ENCODE assay signal across 8 cellular contexts in genomic region chr12:57111046-57111698, GRCh38. TPM values are rescaled to one million over a fixed set of nuclear protein-coding genes. Genes with fewer than 3 reads are reported as not detected.
DNase-seq lines count a peak whose midpoint lies in the region; ATAC-seq and TF ChIP-seq lines count a peak whose summit lies in the region.

Gene STAT6, minus strand, starts transcription at chr12:57111362. Its CDS starts 3,084 bp downstream, at chr12:57108278.

- no peaks in the 10 kb centered on the region for H3K27me3 ChIP-seq in mesendoderm (ENCODE audit: insufficient read depth, low read length, poor library complexity)

- H3K79me1 ChIP-seq in mesendoderm (ENCODE audit: low read length), result peaks cover 3% of the 10 kb centered on the region

- H2BK15ac ChIP-seq in mesendoderm (replicated peaks; ENCODE audit: low read depth), result no peak within 1 kb of the TSS

- H3K4me3 ChIP-seq in GM12875 (ENCODE audit: low read depth, low read length) (peak within 1 kb of the TSS; percentile 85), mesendoderm (ENCODE audit: low read length) (peak within 1 kb of the TSS; percentile 38)

- TF ChIP-seq CTCF in GM12875 (IDR thresholded peaks at IDR 0.05; ENCODE audit: borderline replicate concordance, insufficient read depth, low read depth, low read length), result no peak

- H3K23ac ChIP-seq in mesendoderm (ENCODE audit: low read length), result peak within 1 kb of the TSS; percentile 94

- no peak within 1 kb of the TSS for H4K8ac ChIP-seq in mesendoderm (ENCODE audit: low read depth, low read length)

- H3K27ac ChIP-seq in mesendoderm (ENCODE audit: low read depth, low read length), result peak within 1 kb of the TSS; percentile 75

- H3K79me2 ChIP-seq in mesendoderm (ENCODE audit: control insufficient read depth, insufficient read depth, low read length), result no peaks in the 10 kb centered on the region

- peak within 1 kb of the TSS; percentile 97 for H3K56ac ChIP-seq in mesendoderm (ENCODE audit: low read length)

- H3K9ac ChIP-seq in mesendoderm (ENCODE audit: low read length), result peak within 1 kb of the TSS; percentile 88

- peak within 1 kb of the TSS; percentile 44 for H3K4me2 ChIP-seq in mesendoderm (ENCODE audit: low read length)

- H2BK5ac ChIP-seq in mesendoderm (ENCODE audit: low read length), result peak within 1 kb of the TSS; percentile 51

- peak within 1 kb of the TSS; percentile 88 for H2AK5ac ChIP-seq in mesendoderm (ENCODE audit: low read length)

- peak within 1 kb of the TSS; percentile 34 for H3K18ac ChIP-seq in mesendoderm (ENCODE audit: low read length)

- no peaks in the 10 kb centered on the region for H3K36me3 ChIP-seq in mesendoderm (ENCODE audit: control insufficient read depth, insufficient read depth, low read length)

- H4K5ac ChIP-seq in mesendoderm (ENCODE audit: low read length), result peak within 1 kb of the TSS; percentile 56

- H3K4ac ChIP-seq in mesendoderm (ENCODE audit: low read depth, low read length), result peak within 1 kb of the TSS; percentile 87

- WGBS in mesendoderm (ENCODE audit: extremely low coverage, insufficient coverage, low lambda C conversion rate), result no CpG with 5 or more reads among the region's 13 CpGs

- peaks cover 5% of the 10 kb centered on the region for H3K4me1 ChIP-seq in mesendoderm (ENCODE audit: control insufficient read depth, low read depth, low read length)

- DNase-seq in NCI-H2196 treated with DMSO at 0.1 percent for 48 hours (lab: John Stamatoyannopoulos, UW; ENCODE audit: unreplicated experiment), result peak; percentile 35
- DNase-seq in activated CD4-positive, alpha-beta T cell treated with anti-CD3 and anti-CD28 coated beads, Interleukin-2, amount 50 U/mL, for 48 hours, result peak; percentile 78 to 83
- DNase-seq in effector CD4-positive, alpha-beta T cell, result peak; percentile 81
- DNase-seq in mesendoderm, result peak; percentile 89
- peak; percentile 57 to 79 for DNase-seq in stimulated activated CD8-positive, alpha-beta memory T cell treated with anti-CD3 and anti-CD28 coated beads, Interleukin-15, amount 100 ng/mL, for 4 hours (ENCODE audit: low read depth in 2 of 2)
- no peak for DNase-seq in epidermal melanocyte (ENCODE audit: insufficient read length, low spot score)

- H2BK120ac ChIP-seq in mesendoderm (ENCODE audit: low read depth, low read length), result no peak within 1 kb of the TSS

- peak; percentile 41 for ATAC-seq in HG02623 (IDR thresholded peaks at IDR 0.05; ENCODE audit: unreplicated experiment)

RNA-seq across cellular contexts. Expression of gene STAT6, which starts in this region (rescaled TPM):
- polyA plus RNA-seq in mesendoderm (2013, experiment 1 of 2), result 22.6 TPM
- polyA plus RNA-seq in mesendoderm (2013, experiment 2 of 2), result 22.2 TPM
